ENCODE assay signal across 15 cellular contexts in genomic region chr1:16724718-16725438, GRCh38. TPM values are rescaled to one million over a fixed set of nuclear protein-coding genes. Genes with fewer than 3 reads are reported as not detected.
DNase-seq lines count a peak whose midpoint lies in the region; ATAC-seq, FAIRE-seq and TF ChIP-seq lines count a peak whose summit lies in the region.
"Had no signal": no experiment of that assay in that cellular context is flagged by ENCODE, and none has a peak within 500 bp of the region (broad histone marks: within the 10 kb centered on the region; RNA-seq: fewer than 3 reads in every experiment).

No MANE protein-coding gene starts in this region.

- no peak for FAIRE-seq in RCC 7860 (lab: Jason Lieb, UNC)

- H3K27ac ChIP-seq in right atrium auricular region (no peak overlapping the region), psoas muscle (no peak overlapping the region)
- H3K27ac ChIP-seq in CD4-positive, alpha-beta memory T cell (ENCODE audit: low read depth, low read length): no peak overlapping the region
- H3K27ac ChIP-seq: HL-60 had no signal

- peak in 3 of 4 donors; percentile 32 to 44 (median 33) for ATAC-seq in psoas muscle
- ATAC-seq: effector memory CD8-positive, alpha-beta T cell had no signal

- H3K36me3 Mint-ChIP-seq in CD4-positive, alpha-beta memory T cell: no peaks in the 10 kb centered on the region

- H3K27me3 ChIP-seq in right atrium auricular region (no peaks in the 10 kb centered on the region), psoas muscle (ENCODE audit: insufficient read depth in 3 of 3, low read length in 2 of 3) (peaks cover 0 to 38% (median 3%) of the 10 kb centered on the region in 3 donors)
- H3K27me3 ChIP-seq in CD4-positive, alpha-beta memory T cell (ENCODE audit: insufficient read depth, low read length): no peaks in the 10 kb centered on the region

- H3K36me3 ChIP-seq in right atrium auricular region (no peaks in the 10 kb centered on the region), psoas muscle (ENCODE audit: insufficient read depth in 1 of 2, low read depth in 1 of 2) (no peaks in the 10 kb centered on the region)
- H3K36me3 ChIP-seq in CD4-positive, alpha-beta memory T cell (ENCODE audit: insufficient read depth, low read length): no peaks in the 10 kb centered on the region

- in situ Hi-C loops in GM13977 (cut with MboI; ENCODE audit: low pct_unique_long_range_greater_than_20kb, low sequenced_read_pairs, unreplicated experiment): loop anchor here (10.0 kb wide), 1 partner anchor 110 kb away; the partner anchor contains the start of gene NBPF1

- no peak overlapping the region for H3K27ac Mint-ChIP-seq in CD4-positive, alpha-beta memory T cell
- H3K27ac Mint-ChIP-seq: effector memory CD8-positive, alpha-beta T cell had no signal

- intact Hi-C loops in psoas muscle (cut with DNase I): no loop called here
- intact Hi-C loops in CD4-positive, alpha-beta memory T cell (cut with micrococcal nuclease): no loop called here

- peaks cover 0 to 1% of the 10 kb centered on the region in 2 donors for H3K27me3 Mint-ChIP-seq in CD4-positive, alpha-beta memory T cell

- H3K4me1 ChIP-seq in right atrium auricular region: peaks cover 0 to 5% of the 10 kb centered on the region in 2 donors
- H3K4me1 ChIP-seq in psoas muscle: no peaks in the 10 kb centered on the region
- H3K4me1 ChIP-seq in CD4-positive, alpha-beta memory T cell (ENCODE audit: insufficient read depth, low read length): peaks cover 15% of the 10 kb centered on the region

- H3K9me3 ChIP-seq in right atrium auricular region (no peaks in the 10 kb centered on the region), psoas muscle (no peaks in the 10 kb centered on the region)
- no peaks in the 10 kb centered on the region for H3K9me3 ChIP-seq in CD4-positive, alpha-beta memory T cell (ENCODE audit: control insufficient read depth in 1 of 2, low read length in 2 of 2)

- peak; percentile 25 for DNase-seq in GM13977 (ENCODE audit: low spot score)
- DNase-seq in RCC 7860 (ENCODE audit: low spot score): peak; percentile 1
- peak; percentile 61 for DNase-seq in right atrium auricular region (ENCODE audit: low spot score)
- peak; percentile 19 to 62 for DNase-seq in psoas muscle
- no peak for DNase-seq in NCI-H1105 (lab: John Stamatoyannopoulos, UW)
- DNase-seq in NCI-H2029 (lab: John Stamatoyannopoulos, UW): no peak
- no peak for DNase-seq in CD4-positive, alpha-beta memory T cell
- DNase-seq in NCI-H446 treated with DMSO at 0.1 percent for 48 hours (lab: John Stamatoyannopoulos, UW): no peak
- DNase-seq: hippocampal formation; MM.1S; NCI-H524; SHP77; stimulated activated CD4-positive, alpha-beta T cell treated with anti-CD3 and anti-CD28 coated beads, Interleukin-12 subunit alpha, Interleukin-12 subunit beta, amount 100 ng/mL, for 4 hours had no signal

- H3K9me3 Mint-ChIP-seq in CD4-positive, alpha-beta memory T cell: no peaks in the 10 kb centered on the region
- H3K9me3 Mint-ChIP-seq: effector memory CD8-positive, alpha-beta T cell had no signal

- WGBS in psoas muscle, 3 donors: 53 to 68% (median 63%) methylated on average over 45 of the region's 45 CpGs

- CTCF ChIA-PET in CD4-positive, alpha-beta memory T cell (lab: Charles Lee; ENCODE audit: partially characterized antibody): no interaction called here

- no peak overlapping the region for H3K4me3 Mint-ChIP-seq in CD4-positive, alpha-beta memory T cell
- H3K4me3 Mint-ChIP-seq: effector memory CD8-positive, alpha-beta T cell had no signal

- H3K4me1 Mint-ChIP-seq in CD4-positive, alpha-beta memory T cell: peaks cover 0 to 2% (median 0%) of the 10 kb centered on the region in 4 donors

- H3K4me3 ChIP-seq in right atrium auricular region (no peak overlapping the region), psoas muscle (no peak overlapping the region)
- H3K4me3 ChIP-seq in CD4-positive, alpha-beta memory T cell (ENCODE audit: low read length in 2 of 2): no peak overlapping the region

- TF ChIP-seq CTCF in GM13977 (IDR thresholded peaks at IDR 0.05; ENCODE audit: extremely low read depth, insufficient read depth, missing control alignments) (no peak), right atrium auricular region (IDR thresholded peaks at IDR 0.05) (no peak), psoas muscle (IDR thresholded peaks at IDR 0.05) (no peak)

- POLR2A ChIA-PET in CD4-positive, alpha-beta memory T cell (lab: Charles Lee; ENCODE audit: partially characterized antibody): no interaction called here

RNA-seq across cellular contexts. Expression of gene RNU1-4, which starts 15.4 kb away (rescaled TPM):
- total RNA-seq in right atrium auricular region (not detected), psoas muscle (1,000 to 10,000 TPM; 1,264 to 5,208 (median 3,151) TPM)
- not detected for polyA plus RNA-seq in psoas muscle
- 1,000 to 10,000 TPM; 3,010 to 3,866 TPM for total RNA-seq in CD4-positive, alpha-beta memory T cell
- not detected for polyA plus RNA-seq in CD4-positive, alpha-beta memory T cell

RNA-seq across cellular contexts. Expression of gene RNU1-3, which starts 58.1 kb away (rescaled TPM):
- not detected for total RNA-seq in right atrium auricular region
- total RNA-seq in psoas muscle: 1,000 to 10,000 TPM; 1,264 to 5,208 (median 3,151) TPM
- polyA plus RNA-seq in psoas muscle: not detected
- 1,000 to 10,000 TPM; 3,010 to 3,866 TPM for total RNA-seq in CD4-positive, alpha-beta memory T cell
- polyA plus RNA-seq in CD4-positive, alpha-beta memory T cell: not detected

Comparison
In these comparisons a context has a peak if more than half of its experiments do, and no peak if none do; other contexts are left out.
1. DNase-seq: peak in GM13977 (single experiment), RCC 7860 (single experiment), right atrium auricular region (single experiment) and psoas muscle (2 of 2); none in NCI-H1105 (single experiment), NCI-H2029 (single experiment), CD4-positive, alpha-beta memory T cell (0 of 5) and NCI-H446 treated with DMSO at 0.1 percent for 48 hours (single experiment).
2. RNA of gene RNU1-4, which starts 15.4 kb away (total RNA-seq): 1,264 to 5,208 TPM in psoas muscle and 3,010 to 3,866 TPM in CD4-positive, alpha-beta memory T cell; not detected in right atrium auricular region; every median in the first group is over 1,000 times any median in the second.
3. RNA of gene RNU1-3, which starts 58.1 kb away (total RNA-seq): 1,264 to 5,208 TPM in psoas muscle and 3,010 to 3,866 TPM in CD4-positive, alpha-beta memory T cell; not detected in right atrium auricular region; every median in the first group is over 1,000 times any median in the second.